1 cellular context compared by ENCODE assay signal in the genomic region with DNA sequence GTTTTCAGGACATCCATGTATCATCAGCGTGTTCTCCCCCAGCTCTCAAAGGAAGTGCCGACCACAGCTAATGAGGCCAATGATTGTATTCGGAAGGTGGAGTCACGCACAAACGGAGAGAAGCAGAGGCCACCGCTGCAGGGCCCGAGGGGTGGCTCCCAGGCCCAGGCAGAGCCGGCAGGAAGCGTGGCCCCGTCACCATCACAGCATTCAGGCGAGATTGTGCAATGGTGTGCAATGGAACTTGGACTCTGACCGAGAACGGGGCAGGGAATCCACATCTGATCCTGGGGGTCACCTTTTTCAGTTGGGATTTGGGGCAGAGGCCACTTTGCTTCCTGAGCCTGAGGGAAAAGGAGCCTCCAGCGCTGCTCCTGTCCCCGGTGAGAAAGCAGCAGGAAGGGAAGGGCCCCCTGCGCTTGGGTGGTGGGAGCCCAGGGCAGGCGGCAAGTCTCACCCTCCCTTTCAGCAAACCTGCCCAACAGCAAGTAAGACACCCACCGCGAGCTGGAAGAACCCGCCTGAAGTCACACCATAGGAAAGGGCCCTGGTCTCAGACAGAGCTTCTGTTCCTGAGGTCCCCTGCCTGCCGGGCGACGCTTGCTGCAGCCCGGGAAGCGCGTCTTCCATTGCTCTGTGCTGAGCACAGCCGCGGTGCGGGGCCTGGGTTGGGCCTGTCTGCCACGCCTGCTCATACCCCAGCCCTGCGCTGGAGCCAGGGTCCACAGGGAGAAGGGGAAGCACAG.
TF ChIP-seq lines count a peak whose summit lies in the region.

No MANE protein-coding gene starts in this region.

TF ChIP-seq in HepG2, 621 proteins besides CTCF, POLR2A, EP300 and RAD21 (continued from another document and continues in another):
- TF ChIP-seq, protein P1, sequence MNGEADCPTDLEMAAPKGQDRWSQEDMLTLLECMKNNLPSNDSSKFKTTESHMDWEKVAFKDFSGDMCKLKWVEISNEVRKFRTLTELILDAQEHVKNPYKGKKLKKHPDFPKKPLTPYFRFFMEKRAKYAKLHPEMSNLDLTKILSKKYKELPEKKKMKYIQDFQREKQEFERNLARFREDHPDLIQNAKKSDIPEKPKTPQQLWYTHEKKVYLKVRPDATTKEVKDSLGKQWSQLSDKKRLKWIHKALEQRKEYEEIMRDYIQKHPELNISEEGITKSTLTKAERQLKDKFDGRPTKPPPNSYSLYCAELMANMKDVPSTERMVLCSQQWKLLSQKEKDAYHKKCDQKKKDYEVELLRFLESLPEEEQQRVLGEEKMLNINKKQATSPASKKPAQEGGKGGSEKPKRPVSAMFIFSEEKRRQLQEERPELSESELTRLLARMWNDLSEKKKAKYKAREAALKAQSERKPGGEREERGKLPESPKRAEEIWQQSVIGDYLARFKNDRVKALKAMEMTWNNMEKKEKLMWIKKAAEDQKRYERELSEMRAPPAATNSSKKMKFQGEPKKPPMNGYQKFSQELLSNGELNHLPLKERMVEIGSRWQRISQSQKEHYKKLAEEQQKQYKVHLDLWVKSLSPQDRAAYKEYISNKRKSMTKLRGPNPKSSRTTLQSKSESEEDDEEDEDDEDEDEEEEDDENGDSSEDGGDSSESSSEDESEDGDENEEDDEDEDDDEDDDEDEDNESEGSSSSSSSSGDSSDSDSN (CRISPR knock-in tag; IDR thresholded peaks at IDR 0.05), result peak; percentile 38; the same call in 1 of the 2 replicates
- TF ChIP-seq FOXJ3 (CRISPR knock-in tag; IDR thresholded peaks at IDR 0.05; ENCODE audit: borderline replicate concordance) (no peak), ZBTB8A (CRISPR knock-in tag; IDR thresholded peaks at IDR 0.05; ENCODE audit: borderline replicate concordance, low read depth) (no peak), ZNF543 (CRISPR knock-in tag; IDR thresholded peaks at IDR 0.05) (no peak), ZNF724P (CRISPR knock-in tag; IDR thresholded peaks at IDR 0.05; ENCODE audit: borderline replicate concordance) (no peak), REPIN1 (CRISPR knock-in tag; IDR thresholded peaks at IDR 0.05; ENCODE audit: borderline replicate concordance, low read depth) (0 out of 2 replicates have a peak, but pooled peaks have one; percentile 28), SRY (CRISPR knock-in tag; IDR thresholded peaks at IDR 0.05) (peak; percentile 50; the same call in 1 of the 2 replicates), ZNF557 (CRISPR knock-in tag; IDR thresholded peaks at IDR 0.05) (no peak), SMC3 (IDR thresholded peaks at IDR 0.05; ENCODE audit: low read length) (peak; percentile 7; the same call in 1 of the 2 replicates), SP1 (IDR thresholded peaks at IDR 0.05) (no peak), SP1 (CRISPR knock-in tag; IDR thresholded peaks at IDR 0.05) (no peak), ZMYM4 (CRISPR knock-in tag; IDR thresholded peaks at IDR 0.05) (peak; percentile 53; the same call in 1 of the 2 replicates), LCORL (IDR thresholded peaks at IDR 0.05) (no peak), LCORL (CRISPR knock-in tag; IDR thresholded peaks at IDR 0.05) (peak; percentile 94), AKAP8 (CRISPR knock-in tag; IDR thresholded peaks at IDR 0.05) (no peak), JUND (CRISPR knock-in tag; IDR thresholded peaks at IDR 0.05) (no peak; the same call in 1 of the 2 replicates), SIN3B (IDR thresholded peaks at IDR 0.05; ENCODE audit: low read length) (no peak), RXRA (CRISPR knock-in tag; IDR thresholded peaks at IDR 0.05) (peak; percentile 76; the same call in 1 of the 2 replicates)
- TF ChIP-seq, protein P2, sequence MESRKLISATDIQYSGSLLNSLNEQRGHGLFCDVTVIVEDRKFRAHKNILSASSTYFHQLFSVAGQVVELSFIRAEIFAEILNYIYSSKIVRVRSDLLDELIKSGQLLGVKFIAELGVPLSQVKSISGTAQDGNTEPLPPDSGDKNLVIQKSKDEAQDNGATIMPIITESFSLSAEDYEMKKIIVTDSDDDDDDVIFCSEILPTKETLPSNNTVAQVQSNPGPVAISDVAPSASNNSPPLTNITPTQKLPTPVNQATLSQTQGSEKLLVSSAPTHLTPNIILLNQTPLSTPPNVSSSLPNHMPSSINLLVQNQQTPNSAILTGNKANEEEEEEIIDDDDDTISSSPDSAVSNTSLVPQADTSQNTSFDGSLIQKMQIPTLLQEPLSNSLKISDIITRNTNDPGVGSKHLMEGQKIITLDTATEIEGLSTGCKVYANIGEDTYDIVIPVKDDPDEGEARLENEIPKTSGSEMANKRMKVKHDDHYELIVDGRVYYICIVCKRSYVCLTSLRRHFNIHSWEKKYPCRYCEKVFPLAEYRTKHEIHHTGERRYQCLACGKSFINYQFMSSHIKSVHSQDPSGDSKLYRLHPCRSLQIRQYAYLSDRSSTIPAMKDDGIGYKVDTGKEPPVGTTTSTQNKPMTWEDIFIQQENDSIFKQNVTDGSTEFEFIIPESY (CRISPR knock-in tag; IDR thresholded peaks at IDR 0.05), result 0 out of 2 replicates have a peak, but pooled peaks have one; percentile 10
- TF ChIP-seq, protein P3, sequence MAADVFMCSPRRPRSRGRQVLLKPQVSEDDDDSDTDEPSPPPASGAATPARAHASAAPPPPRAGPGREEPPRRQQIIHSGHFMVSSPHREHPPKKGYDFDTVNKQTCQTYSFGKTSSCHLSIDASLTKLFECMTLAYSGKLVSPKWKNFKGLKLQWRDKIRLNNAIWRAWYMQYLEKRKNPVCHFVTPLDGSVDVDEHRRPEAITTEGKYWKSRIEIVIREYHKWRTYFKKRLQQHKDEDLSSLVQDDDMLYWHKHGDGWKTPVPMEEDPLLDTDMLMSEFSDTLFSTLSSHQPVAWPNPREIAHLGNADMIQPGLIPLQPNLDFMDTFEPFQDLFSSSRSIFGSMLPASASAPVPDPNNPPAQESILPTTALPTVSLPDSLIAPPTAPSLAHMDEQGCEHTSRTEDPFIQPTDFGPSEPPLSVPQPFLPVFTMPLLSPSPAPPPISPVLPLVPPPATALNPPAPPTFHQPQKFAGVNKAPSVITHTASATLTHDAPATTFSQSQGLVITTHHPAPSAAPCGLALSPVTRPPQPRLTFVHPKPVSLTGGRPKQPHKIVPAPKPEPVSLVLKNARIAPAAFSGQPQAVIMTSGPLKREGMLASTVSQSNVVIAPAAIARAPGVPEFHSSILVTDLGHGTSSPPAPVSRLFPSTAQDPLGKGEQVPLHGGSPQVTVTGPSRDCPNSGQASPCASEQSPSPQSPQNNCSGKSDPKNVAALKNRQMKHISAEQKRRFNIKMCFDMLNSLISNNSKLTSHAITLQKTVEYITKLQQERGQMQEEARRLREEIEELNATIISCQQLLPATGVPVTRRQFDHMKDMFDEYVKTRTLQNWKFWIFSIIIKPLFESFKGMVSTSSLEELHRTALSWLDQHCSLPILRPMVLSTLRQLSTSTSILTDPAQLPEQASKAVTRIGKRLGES (CRISPR knock-in tag; IDR thresholded peaks at IDR 0.05; ENCODE audit: borderline replicate concordance), result no peak
- TF ChIP-seq, protein P4, sequence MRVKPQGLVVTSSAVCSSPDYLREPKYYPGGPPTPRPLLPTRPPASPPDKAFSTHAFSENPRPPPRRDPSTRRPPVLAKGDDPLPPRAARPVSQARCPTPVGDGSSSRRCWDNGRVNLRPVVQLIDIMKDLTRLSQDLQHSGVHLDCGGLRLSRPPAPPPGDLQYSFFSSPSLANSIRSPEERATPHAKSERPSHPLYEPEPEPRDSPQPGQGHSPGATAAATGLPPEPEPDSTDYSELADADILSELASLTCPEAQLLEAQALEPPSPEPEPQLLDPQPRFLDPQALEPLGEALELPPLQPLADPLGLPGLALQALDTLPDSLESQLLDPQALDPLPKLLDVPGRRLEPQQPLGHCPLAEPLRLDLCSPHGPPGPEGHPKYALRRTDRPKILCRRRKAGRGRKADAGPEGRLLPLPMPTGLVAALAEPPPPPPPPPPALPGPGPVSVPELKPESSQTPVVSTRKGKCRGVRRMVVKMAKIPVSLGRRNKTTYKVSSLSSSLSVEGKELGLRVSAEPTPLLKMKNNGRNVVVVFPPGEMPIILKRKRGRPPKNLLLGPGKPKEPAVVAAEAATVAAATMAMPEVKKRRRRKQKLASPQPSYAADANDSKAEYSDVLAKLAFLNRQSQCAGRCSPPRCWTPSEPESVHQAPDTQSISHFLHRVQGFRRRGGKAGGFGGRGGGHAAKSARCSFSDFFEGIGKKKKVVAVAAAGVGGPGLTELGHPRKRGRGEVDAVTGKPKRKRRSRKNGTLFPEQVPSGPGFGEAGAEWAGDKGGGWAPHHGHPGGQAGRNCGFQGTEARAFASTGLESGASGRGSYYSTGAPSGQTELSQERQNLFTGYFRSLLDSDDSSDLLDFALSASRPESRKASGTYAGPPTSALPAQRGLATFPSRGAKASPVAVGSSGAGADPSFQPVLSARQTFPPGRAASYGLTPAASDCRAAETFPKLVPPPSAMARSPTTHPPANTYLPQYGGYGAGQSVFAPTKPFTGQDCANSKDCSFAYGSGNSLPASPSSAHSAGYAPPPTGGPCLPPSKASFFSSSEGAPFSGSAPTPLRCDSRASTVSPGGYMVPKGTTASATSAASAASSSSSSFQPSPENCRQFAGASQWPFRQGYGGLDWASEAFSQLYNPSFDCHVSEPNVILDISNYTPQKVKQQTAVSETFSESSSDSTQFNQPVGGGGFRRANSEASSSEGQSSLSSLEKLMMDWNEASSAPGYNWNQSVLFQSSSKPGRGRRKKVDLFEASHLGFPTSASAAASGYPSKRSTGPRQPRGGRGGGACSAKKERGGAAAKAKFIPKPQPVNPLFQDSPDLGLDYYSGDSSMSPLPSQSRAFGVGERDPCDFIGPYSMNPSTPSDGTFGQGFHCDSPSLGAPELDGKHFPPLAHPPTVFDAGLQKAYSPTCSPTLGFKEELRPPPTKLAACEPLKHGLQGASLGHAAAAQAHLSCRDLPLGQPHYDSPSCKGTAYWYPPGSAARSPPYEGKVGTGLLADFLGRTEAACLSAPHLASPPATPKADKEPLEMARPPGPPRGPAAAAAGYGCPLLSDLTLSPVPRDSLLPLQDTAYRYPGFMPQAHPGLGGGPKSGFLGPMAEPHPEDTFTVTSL (CRISPR knock-in tag; IDR thresholded peaks at IDR 0.05; ENCODE audit: borderline replicate concordance), result peak; percentile 25; the same call in 1 of the 2 replicates
- TF ChIP-seq, protein P5, sequence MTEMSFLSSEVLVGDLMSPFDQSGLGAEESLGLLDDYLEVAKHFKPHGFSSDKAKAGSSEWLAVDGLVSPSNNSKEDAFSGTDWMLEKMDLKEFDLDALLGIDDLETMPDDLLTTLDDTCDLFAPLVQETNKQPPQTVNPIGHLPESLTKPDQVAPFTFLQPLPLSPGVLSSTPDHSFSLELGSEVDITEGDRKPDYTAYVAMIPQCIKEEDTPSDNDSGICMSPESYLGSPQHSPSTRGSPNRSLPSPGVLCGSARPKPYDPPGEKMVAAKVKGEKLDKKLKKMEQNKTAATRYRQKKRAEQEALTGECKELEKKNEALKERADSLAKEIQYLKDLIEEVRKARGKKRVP (CRISPR knock-in tag; IDR thresholded peaks at IDR 0.05), result peak in 1 of 2 experiments; percentile 28; a peak in 1 of 4 replicates
- TF ChIP-seq, protein P6, sequence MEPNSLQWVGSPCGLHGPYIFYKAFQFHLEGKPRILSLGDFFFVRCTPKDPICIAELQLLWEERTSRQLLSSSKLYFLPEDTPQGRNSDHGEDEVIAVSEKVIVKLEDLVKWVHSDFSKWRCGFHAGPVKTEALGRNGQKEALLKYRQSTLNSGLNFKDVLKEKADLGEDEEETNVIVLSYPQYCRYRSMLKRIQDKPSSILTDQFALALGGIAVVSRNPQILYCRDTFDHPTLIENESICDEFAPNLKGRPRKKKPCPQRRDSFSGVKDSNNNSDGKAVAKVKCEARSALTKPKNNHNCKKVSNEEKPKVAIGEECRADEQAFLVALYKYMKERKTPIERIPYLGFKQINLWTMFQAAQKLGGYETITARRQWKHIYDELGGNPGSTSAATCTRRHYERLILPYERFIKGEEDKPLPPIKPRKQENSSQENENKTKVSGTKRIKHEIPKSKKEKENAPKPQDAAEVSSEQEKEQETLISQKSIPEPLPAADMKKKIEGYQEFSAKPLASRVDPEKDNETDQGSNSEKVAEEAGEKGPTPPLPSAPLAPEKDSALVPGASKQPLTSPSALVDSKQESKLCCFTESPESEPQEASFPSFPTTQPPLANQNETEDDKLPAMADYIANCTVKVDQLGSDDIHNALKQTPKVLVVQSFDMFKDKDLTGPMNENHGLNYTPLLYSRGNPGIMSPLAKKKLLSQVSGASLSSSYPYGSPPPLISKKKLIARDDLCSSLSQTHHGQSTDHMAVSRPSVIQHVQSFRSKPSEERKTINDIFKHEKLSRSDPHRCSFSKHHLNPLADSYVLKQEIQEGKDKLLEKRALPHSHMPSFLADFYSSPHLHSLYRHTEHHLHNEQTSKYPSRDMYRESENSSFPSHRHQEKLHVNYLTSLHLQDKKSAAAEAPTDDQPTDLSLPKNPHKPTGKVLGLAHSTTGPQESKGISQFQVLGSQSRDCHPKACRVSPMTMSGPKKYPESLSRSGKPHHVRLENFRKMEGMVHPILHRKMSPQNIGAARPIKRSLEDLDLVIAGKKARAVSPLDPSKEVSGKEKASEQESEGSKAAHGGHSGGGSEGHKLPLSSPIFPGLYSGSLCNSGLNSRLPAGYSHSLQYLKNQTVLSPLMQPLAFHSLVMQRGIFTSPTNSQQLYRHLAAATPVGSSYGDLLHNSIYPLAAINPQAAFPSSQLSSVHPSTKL (CRISPR knock-in tag; IDR thresholded peaks at IDR 0.05), result peak; percentile 76
- TF ChIP-seq, protein P7, sequence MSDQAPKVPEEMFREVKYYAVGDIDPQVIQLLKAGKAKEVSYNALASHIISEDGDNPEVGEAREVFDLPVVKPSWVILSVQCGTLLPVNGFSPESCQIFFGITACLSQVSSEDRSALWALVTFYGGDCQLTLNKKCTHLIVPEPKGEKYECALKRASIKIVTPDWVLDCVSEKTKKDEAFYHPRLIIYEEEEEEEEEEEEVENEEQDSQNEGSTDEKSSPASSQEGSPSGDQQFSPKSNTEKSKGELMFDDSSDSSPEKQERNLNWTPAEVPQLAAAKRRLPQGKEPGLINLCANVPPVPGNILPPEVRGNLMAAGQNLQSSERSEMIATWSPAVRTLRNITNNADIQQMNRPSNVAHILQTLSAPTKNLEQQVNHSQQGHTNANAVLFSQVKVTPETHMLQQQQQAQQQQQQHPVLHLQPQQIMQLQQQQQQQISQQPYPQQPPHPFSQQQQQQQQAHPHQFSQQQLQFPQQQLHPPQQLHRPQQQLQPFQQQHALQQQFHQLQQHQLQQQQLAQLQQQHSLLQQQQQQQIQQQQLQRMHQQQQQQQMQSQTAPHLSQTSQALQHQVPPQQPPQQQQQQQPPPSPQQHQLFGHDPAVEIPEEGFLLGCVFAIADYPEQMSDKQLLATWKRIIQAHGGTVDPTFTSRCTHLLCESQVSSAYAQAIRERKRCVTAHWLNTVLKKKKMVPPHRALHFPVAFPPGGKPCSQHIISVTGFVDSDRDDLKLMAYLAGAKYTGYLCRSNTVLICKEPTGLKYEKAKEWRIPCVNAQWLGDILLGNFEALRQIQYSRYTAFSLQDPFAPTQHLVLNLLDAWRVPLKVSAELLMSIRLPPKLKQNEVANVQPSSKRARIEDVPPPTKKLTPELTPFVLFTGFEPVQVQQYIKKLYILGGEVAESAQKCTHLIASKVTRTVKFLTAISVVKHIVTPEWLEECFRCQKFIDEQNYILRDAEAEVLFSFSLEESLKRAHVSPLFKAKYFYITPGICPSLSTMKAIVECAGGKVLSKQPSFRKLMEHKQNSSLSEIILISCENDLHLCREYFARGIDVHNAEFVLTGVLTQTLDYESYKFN (CRISPR knock-in tag; conservative IDR thresholded peaks at IDR 0.05), result peak; percentile 68
- TF ChIP-seq, protein P8, sequence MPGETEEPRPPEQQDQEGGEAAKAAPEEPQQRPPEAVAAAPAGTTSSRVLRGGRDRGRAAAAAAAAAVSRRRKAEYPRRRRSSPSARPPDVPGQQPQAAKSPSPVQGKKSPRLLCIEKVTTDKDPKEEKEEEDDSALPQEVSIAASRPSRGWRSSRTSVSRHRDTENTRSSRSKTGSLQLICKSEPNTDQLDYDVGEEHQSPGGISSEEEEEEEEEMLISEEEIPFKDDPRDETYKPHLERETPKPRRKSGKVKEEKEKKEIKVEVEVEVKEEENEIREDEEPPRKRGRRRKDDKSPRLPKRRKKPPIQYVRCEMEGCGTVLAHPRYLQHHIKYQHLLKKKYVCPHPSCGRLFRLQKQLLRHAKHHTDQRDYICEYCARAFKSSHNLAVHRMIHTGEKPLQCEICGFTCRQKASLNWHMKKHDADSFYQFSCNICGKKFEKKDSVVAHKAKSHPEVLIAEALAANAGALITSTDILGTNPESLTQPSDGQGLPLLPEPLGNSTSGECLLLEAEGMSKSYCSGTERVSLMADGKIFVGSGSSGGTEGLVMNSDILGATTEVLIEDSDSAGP (CRISPR knock-in tag; IDR thresholded peaks at IDR 0.05; ENCODE audit: borderline replicate concordance), result peak; percentile 20; the same call in 1 of the 2 replicates
